ENCODE assay signal across 1 cellular context in genomic region chr3:16370872-16371740, GRCh38.
TF ChIP-seq lines count a peak whose summit lies in the region.

No MANE protein-coding gene starts in this region.

TF ChIP-seq in GM12878, 131 proteins besides CTCF, POLR2A, EP300 and RAD21 (continued from another document and continues in another):
- TF ChIP-seq ZBTB4 (CRISPR knock-in tag; IDR thresholded peaks at IDR 0.05) = no peak
- TF ChIP-seq POU2F2 (IDR thresholded peaks at IDR 0.05; ENCODE audit: borderline replicate concordance, low read depth, low read length) = no peak; the same call in 2 of the 3 replicates
- TF ChIP-seq JUND (IDR thresholded peaks at IDR 0.05; ENCODE audit: low read depth, low read length) = no peak
- no peak for TF ChIP-seq NFYA (IDR thresholded peaks at IDR 0.05; ENCODE audit: borderline replicate concordance, low read depth, low read length)
- no peak for TF ChIP-seq ELK1 (IDR thresholded peaks at IDR 0.05; ENCODE audit: low read depth, low read length)
- TF ChIP-seq ZNF274 (IDR thresholded peaks at IDR 0.05; ENCODE audit: insufficient read depth, insufficient read length) = no peak
- TF ChIP-seq TBL1XR1 (IDR thresholded peaks at IDR 0.05; ENCODE audit: low read depth, low read length) = no peak
- no peak for TF ChIP-seq EED (IDR thresholded peaks at IDR 0.05; ENCODE audit: low read depth)
- TF ChIP-seq ZZZ3 (IDR thresholded peaks at IDR 0.05; ENCODE audit: control insufficient read depth, insufficient read length, low read depth) = no peak
- TF ChIP-seq ZSCAN29 (IDR thresholded peaks at IDR 0.05) = no peak
- no peak for TF ChIP-seq BCLAF1 (IDR thresholded peaks at IDR 0.05)
- TF ChIP-seq IRF4 (IDR thresholded peaks at IDR 0.05; ENCODE audit: low read depth, low read length) = no peak
- no peak for TF ChIP-seq NFXL1 (IDR thresholded peaks at IDR 0.05; ENCODE audit: borderline replicate concordance)
- TF ChIP-seq SMARCA5 (IDR thresholded peaks at IDR 0.05) = 0 out of 2 replicates have a peak, but pooled peaks have one; percentile 11
- no peak for TF ChIP-seq SIX5 (IDR thresholded peaks at IDR 0.05; ENCODE audit: low read depth, low read length, severe bottlenecking)
- TF ChIP-seq YY1 (IDR thresholded peaks at IDR 0.05; ENCODE audit: low read depth, low read length) = peak; percentile 52; the same call in 1 of the 2 replicates
- TF ChIP-seq USF1 (IDR thresholded peaks at IDR 0.05; ENCODE audit: borderline replicate concordance, extremely low read length, insufficient read depth, low read depth, low read length) = no peak
- TF ChIP-seq RUNX3 (IDR thresholded peaks at IDR 0.05; ENCODE audit: low read length) = peak; percentile 42
- TF ChIP-seq CHD1 (IDR thresholded peaks at IDR 0.05; ENCODE audit: low read depth, low read length) = 0 out of 2 replicates have a peak, but pooled peaks have one; percentile 47
- no peak for TF ChIP-seq SPI1 (IDR thresholded peaks at IDR 0.05; ENCODE audit: borderline replicate concordance, insufficient read depth, low read depth, low read length)
- TF ChIP-seq EGR1 (IDR thresholded peaks at IDR 0.05; ENCODE audit: borderline replicate concordance in 1 of 2, low read depth in 2 of 2, low read length in 2 of 2) = no peak
- TF ChIP-seq EZH2 (IDR thresholded peaks at IDR 0.05; ENCODE audit: borderline replicate concordance, control insufficient read depth, low read depth, low read length) = no peak
- TF ChIP-seq CBX5 (IDR thresholded peaks at IDR 0.05; ENCODE audit: low read depth) = no peak
- TF ChIP-seq NRF1 (conservative IDR thresholded peaks at IDR 0.05; ENCODE audit: low read depth, low read length) = no peak
- TF ChIP-seq PRDM15 (CRISPR knock-in tag; IDR thresholded peaks at IDR 0.05) = no peak
- no peak for TF ChIP-seq ASH2L (IDR thresholded peaks at IDR 0.05; ENCODE audit: borderline replicate concordance, low read depth)
- TF ChIP-seq CEBPZ (IDR thresholded peaks at IDR 0.05; ENCODE audit: low read depth, low read length) = no peak
- no peak for TF ChIP-seq TARDBP (IDR thresholded peaks at IDR 0.05; ENCODE audit: borderline replicate concordance)
- peak; percentile 6; the same call in 1 of the 2 replicates for TF ChIP-seq ZNF207 (IDR thresholded peaks at IDR 0.05; ENCODE audit: borderline replicate concordance)
- peak; percentile 32; the same call in 1 of the 2 replicates for TF ChIP-seq FOXM1 (IDR thresholded peaks at IDR 0.05; ENCODE audit: low read depth, low read length)
- TF ChIP-seq ATF7 (IDR thresholded peaks at IDR 0.05; ENCODE audit: low read depth) = peak; percentile 71; the same call in 1 of the 2 replicates
- no peak for TF ChIP-seq HCFC1 (IDR thresholded peaks at IDR 0.05; ENCODE audit: low read length)
- no peak for TF ChIP-seq E2F4 (IDR thresholded peaks at IDR 0.05; ENCODE audit: low read depth, low read length)
- TF ChIP-seq ZNF384 (IDR thresholded peaks at IDR 0.05; ENCODE audit: borderline replicate concordance, low read depth, low read length) = peak; percentile 73; the same call in 1 of the 2 replicates
- peak; percentile 62 for TF ChIP-seq IKZF1 (conservative IDR thresholded peaks at IDR 0.05)
- TF ChIP-seq MYB (IDR thresholded peaks at IDR 0.05; ENCODE audit: borderline replicate concordance, low read depth, low read length) = no peak
- no peak for TF ChIP-seq HSF1 (IDR thresholded peaks at IDR 0.05; ENCODE audit: low read depth, low read length)
- TF ChIP-seq KDM1A (IDR thresholded peaks at IDR 0.05; ENCODE audit: borderline replicate concordance) = no peak
- no peak for TF ChIP-seq SUZ12 (IDR thresholded peaks at IDR 0.05; ENCODE audit: unreplicated experiment)
- 0 out of 2 replicates have a peak, but pooled peaks have one; percentile 52 for TF ChIP-seq ATF2 (IDR thresholded peaks at IDR 0.05; ENCODE audit: low read length)
